Comparison of ENCODE assay signal across 31 cellular contexts in the genomic region with DNA sequence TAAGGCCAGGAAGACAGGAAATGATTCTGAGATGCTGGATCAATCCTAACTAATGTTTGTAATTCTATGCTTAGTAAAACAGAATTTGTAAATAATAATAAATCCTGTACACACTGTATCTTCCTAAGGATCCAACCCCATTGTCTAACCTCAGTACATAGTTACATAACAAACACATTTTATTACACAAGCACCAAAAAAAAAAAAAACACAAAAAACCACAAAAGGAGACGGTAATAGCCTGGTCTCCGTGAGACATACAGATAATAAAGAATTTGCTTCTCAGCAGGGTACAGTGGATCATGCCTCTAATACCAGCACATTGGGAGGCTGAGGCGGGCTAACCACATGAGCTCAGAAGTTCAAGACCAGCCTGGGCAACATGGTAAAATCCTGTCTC.
DNase-seq lines count a peak whose midpoint lies in the region; ATAC-seq and TF ChIP-seq lines count a peak whose summit lies in the region.
"Had no signal": no experiment of that assay in that cellular context is flagged by ENCODE, and none has a peak within 500 bp of the region (broad histone marks: within the 10 kb centered on the region; RNA-seq: fewer than 3 reads in every experiment).

No MANE protein-coding gene starts in this region.

- H3K9me3 ChIP-seq in left lung = no peaks in the 10 kb centered on the region
- H3K9me3 ChIP-seq: heart right ventricle, upper lobe of left lung had no signal

- H3K4me3 ChIP-seq in LNCaP clone FGC (ENCODE audit: low read depth, low read length) = no peak overlapping the region
- no peak overlapping the region for H3K4me3 ChIP-seq in brain microvascular endothelial cell (ENCODE audit: low read depth, low read length)
- H3K4me3 ChIP-seq in fibroblast of villous mesenchyme (ENCODE audit: low read depth, low read length) = no peak overlapping the region
- no peak overlapping the region for H3K4me3 ChIP-seq in left lung
- H3K4me3 ChIP-seq: heart right ventricle, PC-9, smooth muscle cell, upper lobe of left lung had no signal

- TF ChIP-seq CTCF in LNCaP clone FGC (IDR thresholded peaks at IDR 0.05; ENCODE audit: control insufficient read depth, extremely low read depth, insufficient read depth) (no peak), brain microvascular endothelial cell (IDR thresholded peaks at IDR 0.05; ENCODE audit: low read depth, low read length, missing control alignments) (no peak), fibroblast of villous mesenchyme (IDR thresholded peaks at IDR 0.05; ENCODE audit: insufficient read depth, low read depth, low read length) (no peak), GM10266 (IDR thresholded peaks at IDR 0.05; ENCODE audit: control insufficient read depth, insufficient read depth, low read depth, missing control alignments) (no peak), left lung (IDR thresholded peaks at IDR 0.05) (no peak)

- no peak for ATAC-seq in left lung
- ATAC-seq: activated CD8-positive, alpha-beta T cell treated with anti-CD3 and anti-CD28 coated beads for 36 hours; CD8-positive, alpha-beta T cell; heart right ventricle; left cardiac atrium; T-cell had no signal

- peaks cover 11 to 18% of the 10 kb centered on the region in 2 donors for H3K4me1 ChIP-seq in left lung

- in situ Hi-C loops in brain microvascular endothelial cell (cut with HindIII; ENCODE audit: low pct_ligation_motif_present, low sequenced_read_pairs) = no loop called here

- intact Hi-C loops in left lung (cut with DNase I) = no loop called here

- H3K36me3 ChIP-seq in brain microvascular endothelial cell (replicated peaks) = no peaks in the 10 kb centered on the region
- H3K36me3 ChIP-seq in left lung = no peaks in the 10 kb centered on the region
- H3K36me3 ChIP-seq: heart right ventricle, upper lobe of left lung had no signal

- H3K27me3 ChIP-seq in brain microvascular endothelial cell (replicated peaks) (no peaks in the 10 kb centered on the region), left lung (no peaks in the 10 kb centered on the region)
- H3K27me3 ChIP-seq: heart right ventricle, upper lobe of left lung had no signal

- H3K27ac ChIP-seq in brain microvascular endothelial cell (no peak overlapping the region), left lung (no peak overlapping the region)
- H3K27ac ChIP-seq: heart right ventricle, PC-9, upper lobe of left lung had no signal

- DNase-seq in GM04504 (ENCODE audit: low read depth) = peak; percentile 10
- peak; percentile 48 for DNase-seq in LNCaP clone FGC (ENCODE audit: low read depth)
- DNase-seq in brain microvascular endothelial cell = peak; percentile 6
- DNase-seq in fibroblast of villous mesenchyme (ENCODE audit: low read depth) = peak; percentile 51
- no peak for DNase-seq in GM10266 (ENCODE audit: extremely low spot score)
- DNase-seq in activated naive CD4-positive, alpha-beta T cell treated with Interleukin-2 at 50 U/mL for 16 hours = no peak
- DNase-seq in SW480 (ENCODE audit: low spot score) = no peak
- no peak for DNase-seq in left lung
- DNase-seq: activated CD4-positive, CD25-positive, alpha-beta regulatory T cell treated with anti-CD3 and anti-CD28 coated beads, Interleukin-2, amount 50 U/mL, for 72 hours; activated CD8-positive, alpha-beta T cell treated with anti-CD3 and anti-CD28 coated beads for 36 hours; activated effector memory CD4-positive, alpha-beta T cell treated with anti-CD3 and anti-CD28 coated beads, Interleukin-2, amount 50 U/mL, for 16 hours; activated T-cell treated with anti-CD3 and anti-CD28 coated beads for 4 hours; AML-193; CD8-positive, alpha-beta T cell; dermis blood vessel endothelial cell; DMS 273 treated with DMSO at 0.1 percent for 48 hours; foreskin fibroblast; GF-D8; H7; heart right ventricle; left cardiac atrium; naive B cell; NCI-H1105 treated with DMSO at 0.1 percent for 48 hours; NCI-H2081; NCI-H345; PC-9; SHP77; stimulated activated CD4-positive, alpha-beta T cell treated with anti-CD3 and anti-CD28 coated beads, Interleukin-2, amount 100 ng/mL, for 24 hours; T-cell; upper lobe of left lung had no signal

Comparison
In these comparisons a context has a peak if more than half of its experiments do, and no peak if none do; other contexts are left out.
1. DNase-seq: peak in GM04504 (single experiment), LNCaP clone FGC (single experiment), brain microvascular endothelial cell (single experiment) and fibroblast of villous mesenchyme (single experiment); none in GM10266 (single experiment), activated naive CD4-positive, alpha-beta T cell treated with Interleukin-2 at 50 U/mL for 16 hours (single experiment), SW480 (single experiment) and left lung (0 of 2).